Comparison of ENCODE assay signal across 19 cellular contexts in genomic region chr1:20321573-20321972, GRCh38. TPM values are rescaled to one million over a fixed set of nuclear protein-coding genes. Genes with fewer than 3 reads are reported as not detected.
DNase-seq lines count a peak whose midpoint lies in the region; ATAC-seq and TF ChIP-seq lines count a peak whose summit lies in the region.
"Had no signal": no experiment of that assay in that cellular context is flagged by ENCODE, and none has a peak within 500 bp of the region (broad histone marks: within the 10 kb centered on the region; RNA-seq: fewer than 3 reads in every experiment).

No MANE protein-coding gene starts in this region.

- no peaks in the 10 kb centered on the region for H3K79me2 ChIP-seq in GM23248 (ENCODE audit: insufficient read depth)

- no peaks in the 10 kb centered on the region for H3K9me3 Mint-ChIP-seq in activated CD8-positive, alpha-beta T cell treated with anti-CD3 and anti-CD28 coated beads, Interleukin-2, amount 10 ng/mL, durations not matched to agents 7 days and 5 days (ENCODE audit: insufficient read depth)
- no peaks in the 10 kb centered on the region for H3K9me3 Mint-ChIP-seq in activated CD8-positive, alpha-beta T cell treated with anti-CD3 and anti-CD28 coated beads for 36 hours
- H3K9me3 Mint-ChIP-seq in effector memory CD8-positive, alpha-beta T cell = no peaks in the 10 kb centered on the region
- H3K9me3 Mint-ChIP-seq in Caco-2 (ENCODE audit: unreplicated experiment) = no peaks in the 10 kb centered on the region
- H3K9me3 Mint-ChIP-seq: stimulated activated naive B cell treated with anti-CD40 and anti-IgM and Interleukin-4, amounts not matched to agents 10 μg/mL and 1 μg/mL and 100 μg/mL, for 72 hours; WTC11 had no signal

- H3F3A ChIP-seq in GM23248 (ENCODE audit: insufficient read depth) = 0 out of 2 replicates have a peak, but pooled peaks cover 5% of the 10 kb centered on the region

- no peak for TF ChIP-seq POLR2A in spleen (IDR thresholded peaks at IDR 0.05)

- POLR2A ChIA-PET in activated CD8-positive, alpha-beta T cell treated with anti-CD3 and anti-CD28 coated beads, Interleukin-2, amount 10 ng/mL, durations not matched to agents 7 days and 5 days (lab: Charles Lee) = no interaction called here
- POLR2A ChIA-PET in activated CD8-positive, alpha-beta T cell treated with anti-CD3 and anti-CD28 coated beads for 36 hours (lab: Charles Lee) = no interaction called here
- POLR2A ChIA-PET in Caco-2 (lab: Charles Lee) = no interaction called here

- no peaks in the 10 kb centered on the region for H3K9me3 ChIP-seq in GM23248 (ENCODE audit: low read depth)
- no peaks in the 10 kb centered on the region for H3K9me3 ChIP-seq in spleen
- H3K9me3 ChIP-seq in Caco-2 = no peaks in the 10 kb centered on the region
- H3K9me3 ChIP-seq: adrenal gland, left lung, prostate gland had no signal

- no peak overlapping the region for H2AFZ ChIP-seq in GM23248

- H3K9ac ChIP-seq in GM23248 = no peak overlapping the region

- H3K4me3 Mint-ChIP-seq in activated CD8-positive, alpha-beta T cell treated with anti-CD3 and anti-CD28 coated beads, Interleukin-2, amount 10 ng/mL, durations not matched to agents 7 days and 5 days = no peak overlapping the region
- no peak overlapping the region for H3K4me3 Mint-ChIP-seq in activated CD8-positive, alpha-beta T cell treated with anti-CD3 and anti-CD28 coated beads for 36 hours
- H3K4me3 Mint-ChIP-seq in effector memory CD8-positive, alpha-beta T cell = peak overlapping the region; percentile 69 to 72
- no peak overlapping the region for H3K4me3 Mint-ChIP-seq in Caco-2 (ENCODE audit: unreplicated experiment)
- H3K4me3 Mint-ChIP-seq: stimulated activated naive B cell treated with anti-CD40 and anti-IgM and Interleukin-4, amounts not matched to agents 10 μg/mL and 1 μg/mL and 100 μg/mL, for 72 hours; WTC11 had no signal

- no TSS peak for BruUV-seq in Caco-2 (replicated peaks; lab: Mats Ljungman, UMichigan)

- H3K27me3 ChIP-seq in GM23248 (replicated peaks; ENCODE audit: insufficient read depth) = peaks cover 8% of the 10 kb centered on the region; the same call in 1 of the 2 replicates
- H3K27me3 ChIP-seq in spleen (replicated peaks in 1 of 7) = no peaks in the 10 kb centered on the region
- H3K27me3 ChIP-seq in Caco-2 (replicated peaks; ENCODE audit: control insufficient read depth, insufficient read depth, low read length) = no peaks in the 10 kb centered on the region
- H3K27me3 ChIP-seq: adrenal gland had no signal

- peaks cover 21% of the 10 kb centered on the region for H3K4me1 Mint-ChIP-seq in activated CD8-positive, alpha-beta T cell treated with anti-CD3 and anti-CD28 coated beads, Interleukin-2, amount 10 ng/mL, durations not matched to agents 7 days and 5 days (ENCODE audit: low read depth)
- H3K4me1 Mint-ChIP-seq in activated CD8-positive, alpha-beta T cell treated with anti-CD3 and anti-CD28 coated beads for 36 hours (ENCODE audit: low read depth) = peaks cover 23% of the 10 kb centered on the region
- peaks cover 23 to 29% of the 10 kb centered on the region in 2 donors for H3K4me1 Mint-ChIP-seq in effector memory CD8-positive, alpha-beta T cell (ENCODE audit: low read depth in 2 of 2)
- peaks cover 7% of the 10 kb centered on the region for H3K4me1 Mint-ChIP-seq in Caco-2 (ENCODE audit: low read depth, unreplicated experiment)

- intact Hi-C loops in activated CD8-positive, alpha-beta T cell treated with anti-CD3 and anti-CD28 coated beads for 36 hours (cut with micrococcal nuclease) = no loop called here
- intact Hi-C loops in spleen (cut with DNase I; ENCODE audit: low total_unique reads) (no loop called here), Caco-2 (cut with micrococcal nuclease; ENCODE audit: unreplicated experiment) (no loop called here)

- H3K36me3 ChIP-seq in GM23248 (ENCODE audit: low read depth) = no peaks in the 10 kb centered on the region
- H3K36me3 ChIP-seq in spleen = no peaks in the 10 kb centered on the region
- no peaks in the 10 kb centered on the region for H3K36me3 ChIP-seq in Caco-2 (ENCODE audit: control insufficient read depth, insufficient read depth, low read length)
- H3K36me3 ChIP-seq: adrenal gland, left lung, prostate gland had no signal

- H3K36me3 Mint-ChIP-seq in activated CD8-positive, alpha-beta T cell treated with anti-CD3 and anti-CD28 coated beads, Interleukin-2, amount 10 ng/mL, durations not matched to agents 7 days and 5 days (ENCODE audit: low read depth) = no peaks in the 10 kb centered on the region
- H3K36me3 Mint-ChIP-seq in activated CD8-positive, alpha-beta T cell treated with anti-CD3 and anti-CD28 coated beads for 36 hours (ENCODE audit: low read depth) = no peaks in the 10 kb centered on the region
- peaks cover 2% of the 10 kb centered on the region for H3K36me3 Mint-ChIP-seq in effector memory CD8-positive, alpha-beta T cell (ENCODE audit: insufficient read depth)
- no peaks in the 10 kb centered on the region for H3K36me3 Mint-ChIP-seq in Caco-2 (ENCODE audit: insufficient read depth, unreplicated experiment)
- H3K36me3 Mint-ChIP-seq: stimulated activated naive B cell treated with anti-CD40 and anti-IgM and Interleukin-4, amounts not matched to agents 10 μg/mL and 1 μg/mL and 100 μg/mL, for 72 hours; WTC11 had no signal

- TF ChIP-seq CTCF in activated CD8-positive, alpha-beta T cell treated with anti-CD3 and anti-CD28 coated beads for 36 hours (IDR thresholded peaks at IDR 0.05) = no peak
- TF ChIP-seq CTCF in spleen (IDR thresholded peaks at IDR 0.05 in 8 of 11, conservative IDR thresholded peaks at IDR 0.05 in 3 of 11) (no peak), Caco-2 (IDR thresholded peaks at IDR 0.05; ENCODE audit: insufficient read depth in 1 of 2, low read depth in 1 of 2, low read length in 1 of 2, severe bottlenecking in 1 of 2, unreplicated experiment in 1 of 2) (no peak)

- H3K4me2 ChIP-seq in GM23248 (ENCODE audit: unreplicated experiment) = no peak overlapping the region

- no peaks in the 10 kb centered on the region for H4K20me1 ChIP-seq in GM23248 (ENCODE audit: insufficient read depth)

- peak overlapping the region; percentile 80 for H3K27ac Mint-ChIP-seq in activated CD8-positive, alpha-beta T cell treated with anti-CD3 and anti-CD28 coated beads, Interleukin-2, amount 10 ng/mL, durations not matched to agents 7 days and 5 days
- H3K27ac Mint-ChIP-seq in activated CD8-positive, alpha-beta T cell treated with anti-CD3 and anti-CD28 coated beads for 36 hours = no peak overlapping the region
- H3K27ac Mint-ChIP-seq in effector memory CD8-positive, alpha-beta T cell = peak overlapping the region; percentile 59 to 87
- no peak overlapping the region for H3K27ac Mint-ChIP-seq in Caco-2 (ENCODE audit: unreplicated experiment)
- H3K27ac Mint-ChIP-seq: stimulated activated naive B cell treated with anti-CD40 and anti-IgM and Interleukin-4, amounts not matched to agents 10 μg/mL and 1 μg/mL and 100 μg/mL, for 72 hours; WTC11 had no signal

- 17 to 19% methylated on average over 5 of the region's 5 CpGs for WGBS in GM23248 (ENCODE audit: low coverage in 1 of 2, low lambda C conversion rate in 2 of 2, missing lambda C conversion rate in 2 of 2), 2 experiments
- WGBS in spleen, 5 donors = 37 to 45% (median 41%) methylated on average over 5 of the region's 5 CpGs

- no peak for DNase-seq in activated CD8-positive, alpha-beta T cell treated with anti-CD3 and anti-CD28 coated beads, Interleukin-2, amount 10 ng/mL, durations not matched to agents 7 days and 5 days
- DNase-seq in activated CD8-positive, alpha-beta T cell treated with anti-CD3 and anti-CD28 coated beads for 36 hours = no peak
- peak; percentile 5 for DNase-seq in GM23248
- DNase-seq in effector memory CD8-positive, alpha-beta T cell = no peak
- peak; percentile 28 for DNase-seq in spleen
- no peak for DNase-seq in Caco-2
- no peak for DNase-seq in T-helper 9 cell
- DNase-seq in NCI-H526 (lab: John Stamatoyannopoulos, UW) = no peak
- DNase-seq: adrenal gland; foreskin melanocyte; Kasumi-1; left lung; NCI-H2171 treated with DMSO at 0.1 percent for 48 hours; stimulated activated naive B cell treated with anti-CD40 and anti-IgM and Interleukin-4, amounts not matched to agents 10 μg/mL and 1 μg/mL and 100 μg/mL, for 72 hours had no signal

- H3K4me1 ChIP-seq in GM23248 (ENCODE audit: insufficient read depth) = peaks cover 17% of the 10 kb centered on the region
- H3K4me1 ChIP-seq in spleen = peaks cover 5 to 32% (median 13%) of the 10 kb centered on the region in 6 donors
- no peaks in the 10 kb centered on the region for H3K4me1 ChIP-seq in Caco-2
- H3K4me1 ChIP-seq: prostate gland had no signal

- CTCF ChIA-PET in activated CD8-positive, alpha-beta T cell treated with anti-CD3 and anti-CD28 coated beads, Interleukin-2, amount 10 ng/mL, durations not matched to agents 7 days and 5 days (lab: Charles Lee) = no interaction called here
- CTCF ChIA-PET in activated CD8-positive, alpha-beta T cell treated with anti-CD3 and anti-CD28 coated beads for 36 hours (lab: Charles Lee) = no interaction called here
- CTCF ChIA-PET in Caco-2 (lab: Charles Lee) = no interaction called here

- ATAC-seq in activated CD8-positive, alpha-beta T cell treated with anti-CD3 and anti-CD28 coated beads, Interleukin-2, amount 10 ng/mL, durations not matched to agents 7 days and 5 days = no peak
- no peak for ATAC-seq in activated CD8-positive, alpha-beta T cell treated with anti-CD3 and anti-CD28 coated beads for 36 hours
- no peak for ATAC-seq in effector memory CD8-positive, alpha-beta T cell (replicated peaks)
- ATAC-seq: left lung, WTC11 had no signal

- no peak overlapping the region for H3K27ac ChIP-seq in GM23248
- peak overlapping the region in 1 of 8 donors; percentile 55 for H3K27ac ChIP-seq in spleen
- H3K27ac ChIP-seq: adrenal gland, left lung, prostate gland had no signal

- peaks cover 14% of the 10 kb centered on the region for H3K27me3 Mint-ChIP-seq in activated CD8-positive, alpha-beta T cell treated with anti-CD3 and anti-CD28 coated beads, Interleukin-2, amount 10 ng/mL, durations not matched to agents 7 days and 5 days (ENCODE audit: low read depth)
- peaks cover 16% of the 10 kb centered on the region for H3K27me3 Mint-ChIP-seq in activated CD8-positive, alpha-beta T cell treated with anti-CD3 and anti-CD28 coated beads for 36 hours
- peaks cover 17 to 28% of the 10 kb centered on the region in 2 donors for H3K27me3 Mint-ChIP-seq in effector memory CD8-positive, alpha-beta T cell
- peaks cover 26% of the 10 kb centered on the region for H3K27me3 Mint-ChIP-seq in Caco-2 (ENCODE audit: insufficient read depth, unreplicated experiment)

- no peaks in the 10 kb centered on the region for H3K9me2 ChIP-seq in GM23248 (ENCODE audit: insufficient read depth)

- no peak overlapping the region for H3K4me3 ChIP-seq in GM23248
- H3K4me3 ChIP-seq in spleen = peak overlapping the region in 1 of 8 donors; percentile 32
- no peak overlapping the region for H3K4me3 ChIP-seq in Caco-2 (ENCODE audit: low read depth, low read length)
- H3K4me3 ChIP-seq: adrenal gland, left lung, prostate gland had no signal

- in situ Hi-C loops in GM23248 (cut with MboI) = no loop called here

RNA-seq across cellular contexts. Expression of gene VWA5B1, which starts 30.9 kb away (rescaled TPM):
- not detected for total RNA-seq in activated CD8-positive, alpha-beta T cell treated with anti-CD3 and anti-CD28 coated beads, Interleukin-2, amount 10 ng/mL, durations not matched to agents 7 days and 5 days
- total RNA-seq in activated CD8-positive, alpha-beta T cell treated with anti-CD3 and anti-CD28 coated beads for 36 hours = not detected
- total RNA-seq in GM23248 (2014; rRNA removed; shearing (Covaris generic)) = not detected in 2 replicates
- polyA plus RNA-seq in GM23248 (2016; fragmentation: Nextera tagmentation; extraction: Ambion mirVana) = not detected in 2 replicates
- total RNA-seq in spleen = under 1 TPM in 1 of 7 donors, not detected in 6; 0.28 TPM
- polyA plus RNA-seq in spleen = not detected
- total RNA-seq in Caco-2 (2022) = not detected in 2 replicates
- total RNA-seq: A673, G401, RPMI7951 had no signal

Comparison
In these comparisons a context has a peak if more than half of its experiments do, and no peak if none do; other contexts are left out.
1. H3K27ac Mint-ChIP-seq: peak in activated CD8-positive, alpha-beta T cell treated with anti-CD3 and anti-CD28 coated beads, Interleukin-2, amount 10 ng/mL, durations not matched to agents 7 days and 5 days (single experiment) and effector memory CD8-positive, alpha-beta T cell (2 of 2); none in activated CD8-positive, alpha-beta T cell treated with anti-CD3 and anti-CD28 coated beads for 36 hours (single experiment) and Caco-2 (single experiment).
2. DNase-seq: peak in GM23248 (single experiment) and spleen (single experiment); none in activated CD8-positive, alpha-beta T cell treated with anti-CD3 and anti-CD28 coated beads, Interleukin-2, amount 10 ng/mL, durations not matched to agents 7 days and 5 days (single experiment), activated CD8-positive, alpha-beta T cell treated with anti-CD3 and anti-CD28 coated beads for 36 hours (single experiment), effector memory CD8-positive, alpha-beta T cell (0 of 3), Caco-2 (0 of 2), T-helper 9 cell (single experiment) and NCI-H526 (0 of 2).
3. H3K4me3 Mint-ChIP-seq: peak in effector memory CD8-positive, alpha-beta T cell (2 of 2); none in activated CD8-positive, alpha-beta T cell treated with anti-CD3 and anti-CD28 coated beads, Interleukin-2, amount 10 ng/mL, durations not matched to agents 7 days and 5 days (single experiment), activated CD8-positive, alpha-beta T cell treated with anti-CD3 and anti-CD28 coated beads for 36 hours (single experiment) and Caco-2 (single experiment).